ENCODE assay signal across 1 cellular context in genomic region chr11:33476945-33477584, GRCh38.
TF ChIP-seq lines count a peak whose summit lies in the region.

No MANE protein-coding gene starts in this region.

TF ChIP-seq in SK-N-SH, 30 proteins besides CTCF, POLR2A, EP300 and RAD21 (continued from another document):
- no peak for TF ChIP-seq PBX3 (IDR thresholded peaks at IDR 0.05)
